In the genomic region with DNA sequence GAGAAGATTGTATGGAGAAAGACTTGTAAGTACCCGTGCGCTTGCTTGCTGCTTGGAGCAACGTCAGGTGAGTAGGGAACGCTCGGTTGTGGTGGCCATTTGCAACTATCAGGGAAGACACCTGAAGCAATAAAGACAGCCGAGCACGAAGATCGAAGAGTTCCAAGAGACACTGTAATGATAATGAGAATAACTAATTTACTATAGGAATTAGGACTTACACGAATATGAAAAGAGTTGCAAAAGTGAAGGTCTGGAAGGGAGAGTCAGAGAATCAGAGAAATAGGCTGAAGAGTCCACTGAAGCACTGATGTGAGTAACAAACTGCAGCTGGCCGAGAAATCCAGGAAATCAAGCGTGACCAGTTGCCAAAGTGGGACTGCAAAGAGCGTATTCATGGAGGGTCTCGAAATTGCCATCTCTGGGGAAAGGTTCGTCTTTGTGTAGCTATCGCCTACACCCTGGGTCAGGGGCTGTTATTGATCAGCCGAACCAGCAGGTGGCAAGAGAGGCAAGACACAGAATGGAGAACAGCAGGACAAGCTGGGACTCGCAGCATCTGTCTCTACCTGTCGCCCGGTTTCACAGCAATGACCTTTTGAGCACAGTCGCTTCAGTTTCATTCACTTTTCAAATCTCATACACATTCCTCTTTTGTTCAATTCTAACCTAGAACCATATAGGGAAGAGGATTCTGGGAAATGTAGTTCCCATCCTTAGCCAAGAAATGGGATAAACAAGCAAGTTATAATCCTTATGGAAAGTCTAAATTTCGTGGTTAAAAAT, we compare ENCODE assay signal across 1 cellular context.
TF ChIP-seq lines count a peak whose summit lies in the region.

No MANE protein-coding gene starts in this region.

TF ChIP-seq in SK-N-SH, 30 proteins besides CTCF, POLR2A, EP300 and RAD21 (continued from another document):
- TF ChIP-seq EZH2phosphoT487 (IDR thresholded peaks at IDR 0.05; ENCODE audit: borderline replicate concordance, low read depth) = no peak
- no peak for TF ChIP-seq RXRA (IDR thresholded peaks at IDR 0.05; ENCODE audit: borderline replicate concordance, low read depth)
- TF ChIP-seq, protein P1, sequence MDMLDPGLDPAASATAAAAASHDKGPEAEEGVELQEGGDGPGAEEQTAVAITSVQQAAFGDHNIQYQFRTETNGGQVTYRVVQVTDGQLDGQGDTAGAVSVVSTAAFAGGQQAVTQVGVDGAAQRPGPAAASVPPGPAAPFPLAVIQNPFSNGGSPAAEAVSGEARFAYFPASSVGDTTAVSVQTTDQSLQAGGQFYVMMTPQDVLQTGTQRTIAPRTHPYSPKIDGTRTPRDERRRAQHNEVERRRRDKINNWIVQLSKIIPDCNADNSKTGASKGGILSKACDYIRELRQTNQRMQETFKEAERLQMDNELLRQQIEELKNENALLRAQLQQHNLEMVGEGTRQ (IDR thresholded peaks at IDR 0.05; ENCODE audit: borderline replicate concordance, low read depth, low read length) = no peak
- TF ChIP-seq, protein P2, sequence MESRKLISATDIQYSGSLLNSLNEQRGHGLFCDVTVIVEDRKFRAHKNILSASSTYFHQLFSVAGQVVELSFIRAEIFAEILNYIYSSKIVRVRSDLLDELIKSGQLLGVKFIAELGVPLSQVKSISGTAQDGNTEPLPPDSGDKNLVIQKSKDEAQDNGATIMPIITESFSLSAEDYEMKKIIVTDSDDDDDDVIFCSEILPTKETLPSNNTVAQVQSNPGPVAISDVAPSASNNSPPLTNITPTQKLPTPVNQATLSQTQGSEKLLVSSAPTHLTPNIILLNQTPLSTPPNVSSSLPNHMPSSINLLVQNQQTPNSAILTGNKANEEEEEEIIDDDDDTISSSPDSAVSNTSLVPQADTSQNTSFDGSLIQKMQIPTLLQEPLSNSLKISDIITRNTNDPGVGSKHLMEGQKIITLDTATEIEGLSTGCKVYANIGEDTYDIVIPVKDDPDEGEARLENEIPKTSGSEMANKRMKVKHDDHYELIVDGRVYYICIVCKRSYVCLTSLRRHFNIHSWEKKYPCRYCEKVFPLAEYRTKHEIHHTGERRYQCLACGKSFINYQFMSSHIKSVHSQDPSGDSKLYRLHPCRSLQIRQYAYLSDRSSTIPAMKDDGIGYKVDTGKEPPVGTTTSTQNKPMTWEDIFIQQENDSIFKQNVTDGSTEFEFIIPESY (IDR thresholded peaks at IDR 0.05; ENCODE audit: borderline replicate concordance, low read depth) = no peak
- no peak for TF ChIP-seq GABPA (IDR thresholded peaks at IDR 0.05; ENCODE audit: low read depth)
- no peak for TF ChIP-seq TCF12 (IDR thresholded peaks at IDR 0.05)
- TF ChIP-seq, protein P3, sequence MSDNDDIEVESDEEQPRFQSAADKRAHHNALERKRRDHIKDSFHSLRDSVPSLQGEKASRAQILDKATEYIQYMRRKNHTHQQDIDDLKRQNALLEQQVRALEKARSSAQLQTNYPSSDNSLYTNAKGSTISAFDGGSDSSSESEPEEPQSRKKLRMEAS (IDR thresholded peaks at IDR 0.05; ENCODE audit: low read depth) = no peak
- TF ChIP-seq SMC3 (IDR thresholded peaks at IDR 0.05; ENCODE audit: low read depth, low read length) = peak; percentile 68
- no peak for TF ChIP-seq MXI1 (IDR thresholded peaks at IDR 0.05; ENCODE audit: low read depth, low read length)
- no peak for TF ChIP-seq RFX5 (IDR thresholded peaks at IDR 0.05; ENCODE audit: low read length)
- no peak for TF ChIP-seq FOSL2 (IDR thresholded peaks at IDR 0.05; ENCODE audit: borderline replicate concordance, low read depth)
- TF ChIP-seq, protein P4, sequence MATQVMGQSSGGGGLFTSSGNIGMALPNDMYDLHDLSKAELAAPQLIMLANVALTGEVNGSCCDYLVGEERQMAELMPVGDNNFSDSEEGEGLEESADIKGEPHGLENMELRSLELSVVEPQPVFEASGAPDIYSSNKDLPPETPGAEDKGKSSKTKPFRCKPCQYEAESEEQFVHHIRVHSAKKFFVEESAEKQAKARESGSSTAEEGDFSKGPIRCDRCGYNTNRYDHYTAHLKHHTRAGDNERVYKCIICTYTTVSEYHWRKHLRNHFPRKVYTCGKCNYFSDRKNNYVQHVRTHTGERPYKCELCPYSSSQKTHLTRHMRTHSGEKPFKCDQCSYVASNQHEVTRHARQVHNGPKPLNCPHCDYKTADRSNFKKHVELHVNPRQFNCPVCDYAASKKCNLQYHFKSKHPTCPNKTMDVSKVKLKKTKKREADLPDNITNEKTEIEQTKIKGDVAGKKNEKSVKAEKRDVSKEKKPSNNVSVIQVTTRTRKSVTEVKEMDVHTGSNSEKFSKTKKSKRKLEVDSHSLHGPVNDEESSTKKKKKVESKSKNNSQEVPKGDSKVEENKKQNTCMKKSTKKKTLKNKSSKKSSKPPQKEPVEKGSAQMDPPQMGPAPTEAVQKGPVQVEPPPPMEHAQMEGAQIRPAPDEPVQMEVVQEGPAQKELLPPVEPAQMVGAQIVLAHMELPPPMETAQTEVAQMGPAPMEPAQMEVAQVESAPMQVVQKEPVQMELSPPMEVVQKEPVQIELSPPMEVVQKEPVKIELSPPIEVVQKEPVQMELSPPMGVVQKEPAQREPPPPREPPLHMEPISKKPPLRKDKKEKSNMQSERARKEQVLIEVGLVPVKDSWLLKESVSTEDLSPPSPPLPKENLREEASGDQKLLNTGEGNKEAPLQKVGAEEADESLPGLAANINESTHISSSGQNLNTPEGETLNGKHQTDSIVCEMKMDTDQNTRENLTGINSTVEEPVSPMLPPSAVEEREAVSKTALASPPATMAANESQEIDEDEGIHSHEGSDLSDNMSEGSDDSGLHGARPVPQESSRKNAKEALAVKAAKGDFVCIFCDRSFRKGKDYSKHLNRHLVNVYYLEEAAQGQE (IDR thresholded peaks at IDR 0.05; ENCODE audit: low read depth, low read length) = 0 out of 2 replicates have a peak, but pooled peaks have one; percentile 8
- TF ChIP-seq CHD2 (IDR thresholded peaks at IDR 0.05; ENCODE audit: low read length, partially characterized antibody) = peak; percentile 20
- TF ChIP-seq YY1 (IDR thresholded peaks at IDR 0.05; ENCODE audit: low read depth) = 0 out of 2 replicates have a peak, but pooled peaks have one; percentile 38
- no peak for TF ChIP-seq TEAD4 (IDR thresholded peaks at IDR 0.05; ENCODE audit: borderline replicate concordance, insufficient read depth)
- no peak for TF ChIP-seq FOXJ3 (CRISPR knock-in tag; IDR thresholded peaks at IDR 0.05)
- TF ChIP-seq FOXM1 (IDR thresholded peaks at IDR 0.05; ENCODE audit: low read depth) = no peak
TF ChIP-seq in SK-N-SH: peak in this region for 4.
